7 cellular contexts compared by ENCODE assay signal in genomic region chr1:202968351-202968750, GRCh38. TPM values are rescaled to one million over a fixed set of nuclear protein-coding genes. Genes with fewer than 3 reads are reported as not detected.
A peak's percentile ranks its signal among the peaks of the same experiment; 100 is the strongest.
DNase-seq lines count a peak whose midpoint lies in the region; ATAC-seq, FAIRE-seq and TF ChIP-seq lines count a peak whose summit lies in the region.
"Had no signal": no experiment of that assay in that cellular context is flagged by ENCODE, and none has a peak within 500 bp of the region (broad histone marks: within the 10 kb centered on the region; RNA-seq: fewer than 3 reads in every experiment).

No MANE protein-coding gene starts in this region.

- H3K27ac ChIP-seq in Karpas-422 (ENCODE audit: low read length) (peak overlapping the region; percentile 41; the same call in 1 of the 2 replicates), colonic mucosa (peak overlapping the region; percentile 44), parathyroid adenoma (peak overlapping the region; percentile 36), ovary (no peak overlapping the region)

- DNase-seq in Karpas-422 (no peak), colonic mucosa (no peak), ovary (no peak), HTR-8/SVneo (ENCODE audit: insufficient read length, low spot score) (no peak)
- DNase-seq: activated CD8-positive, alpha-beta memory T cell treated with anti-CD3 and anti-CD28 coated beads, Interleukin-2, amount 50 U/mL, for 48 hours had no signal

- peak overlapping the region; percentile 68; the same call in 1 of the 2 replicates for H3K4me3 ChIP-seq in Karpas-422 (ENCODE audit: low read length)
- H3K4me3 ChIP-seq in colonic mucosa, result no peak overlapping the region
- no peak overlapping the region for H3K4me3 ChIP-seq in parathyroid adenoma (ENCODE audit: low read depth, low read length)
- H3K4me3 ChIP-seq in ovary, result no peak overlapping the region

- H3K36me3 ChIP-seq in Karpas-422 (ENCODE audit: insufficient read depth, low read length), result no peaks in the 10 kb centered on the region
- H3K36me3 ChIP-seq in colonic mucosa, result no peaks in the 10 kb centered on the region
- H3K36me3 ChIP-seq in parathyroid adenoma (ENCODE audit: control insufficient read depth, insufficient read depth, low read length), result no peaks in the 10 kb centered on the region
- no peaks in the 10 kb centered on the region for H3K36me3 ChIP-seq in ovary

- peak overlapping the region; percentile 71 for H3K4me2 ChIP-seq in Karpas-422 (ENCODE audit: low read depth, low read length, poor library complexity, severe bottlenecking)
- no peak overlapping the region for H3K4me2 ChIP-seq in parathyroid adenoma (ENCODE audit: low read length)

- H4K20me1 ChIP-seq in Karpas-422 (ENCODE audit: insufficient read depth, low read depth, low read length), result no peaks in the 10 kb centered on the region

- no peak for TF ChIP-seq EP300 in ovary (IDR thresholded peaks at IDR 0.05)

- H3K4me1 ChIP-seq in Karpas-422 (ENCODE audit: low read length) (peaks cover 33% of the 10 kb centered on the region), colonic mucosa (peaks cover 9% of the 10 kb centered on the region), parathyroid adenoma (peaks cover 9% of the 10 kb centered on the region), ovary (ENCODE audit: insufficient read depth) (peaks cover 5% of the 10 kb centered on the region)

- intact Hi-C loops in colonic mucosa (cut with DNase I), result no loop called here
- intact Hi-C loops in ovary (cut with DNase I), result no loop called here

- no peak for FAIRE-seq in HTR-8/SVneo (lab: Jason Lieb, UNC)

- H3K79me2 ChIP-seq in Karpas-422 (ENCODE audit: low read length), result peaks cover 13% of the 10 kb centered on the region
- H3K79me2 ChIP-seq in parathyroid adenoma, result no peaks in the 10 kb centered on the region

- no peak for TF ChIP-seq CTCF in colonic mucosa (IDR thresholded peaks at IDR 0.05)
- no peak for TF ChIP-seq CTCF in parathyroid adenoma (IDR thresholded peaks at IDR 0.05)
- no peak for TF ChIP-seq CTCF in ovary (IDR thresholded peaks at IDR 0.05)

- H3K9me3 ChIP-seq in Karpas-422 (ENCODE audit: low read length) (no peaks in the 10 kb centered on the region), colonic mucosa (no peaks in the 10 kb centered on the region), parathyroid adenoma (ENCODE audit: control insufficient read depth, low read length) (no peaks in the 10 kb centered on the region), ovary (no peaks in the 10 kb centered on the region)

- WGBS in ovary, 3 donors, result 63 to 75% (median 75%) methylated on average over 3 of the region's 3 CpGs

- no peak for ATAC-seq in HG02588 (IDR thresholded peaks at IDR 0.05; ENCODE audit: unreplicated experiment)

- H2AFZ ChIP-seq in Karpas-422 (ENCODE audit: low read length), result peak overlapping the region; percentile 92
- peak overlapping the region; percentile 93 for H2AFZ ChIP-seq in parathyroid adenoma

- no peak for TF ChIP-seq POLR2A in ovary (IDR thresholded peaks at IDR 0.05)

- H3K27me3 ChIP-seq in Karpas-422 (ENCODE audit: low read length) (no peaks in the 10 kb centered on the region), colonic mucosa (no peaks in the 10 kb centered on the region), parathyroid adenoma (ENCODE audit: control insufficient read depth, insufficient read depth, low read length) (no peaks in the 10 kb centered on the region), ovary (no peaks in the 10 kb centered on the region)

- no peaks in the 10 kb centered on the region for H3K9me2 ChIP-seq in Karpas-422 (replicated peaks; ENCODE audit: insufficient read depth, low read length)

- H3K9ac ChIP-seq in Karpas-422 (ENCODE audit: low read length) (peak overlapping the region; percentile 68), colonic mucosa (ENCODE audit: low read depth in 2 of 2, low read length in 2 of 2) (peak overlapping the region; percentile 15 to 58), parathyroid adenoma (no peak overlapping the region)

RNA-seq across cellular contexts. Expression of gene CYB5R1, which starts 1.3 kb away (rescaled TPM):
- total RNA-seq in Karpas-422 (2014; rRNA removed; shearing (Covaris generic); ENCODE audit: low replicate concordance), result 27.1 and 28.2 TPM in 2 replicates
- total RNA-seq in colonic mucosa, result 10 to 100 TPM; 22.2 to 23.4 TPM
- total RNA-seq in ovary, result 10 to 100 TPM; 39.3 to 61.6 (median 52.5) TPM
- 10 to 100 TPM; 46.8 to 82.5 TPM for polyA plus RNA-seq in ovary

RNA-seq across cellular contexts. Expression of gene ADIPOR1, which starts 10.2 kb away (rescaled TPM):
- total RNA-seq in Karpas-422 (2014; rRNA removed; shearing (Covaris generic); ENCODE audit: low replicate concordance), result 88.2 and 123 TPM in 2 replicates
- total RNA-seq in colonic mucosa (10 to 100 TPM; 82.1 to 82.7 TPM), ovary (10 to 100 TPM; 39.7 to 67.9 (median 49.7) TPM)
- polyA plus RNA-seq in ovary, result 100 to 1,000 TPM in 1 of 2 donors, 10 to 100 TPM in 1; 45.6 to 119 TPM

RNA-seq across cellular contexts. Expression of gene TMEM183A, which starts 38.8 kb away (rescaled TPM):
- 65.3 and 81.0 TPM in 2 replicates for total RNA-seq in Karpas-422 (2014; rRNA removed; shearing (Covaris generic); ENCODE audit: low replicate concordance)
- 100 to 1,000 TPM; 117 to 134 TPM for total RNA-seq in colonic mucosa
- 10 to 100 TPM; 42.0 to 67.4 (median 46.6) TPM for total RNA-seq in ovary
- polyA plus RNA-seq in ovary, result 10 to 100 TPM; 44.0 to 72.4 TPM

RNA-seq across cellular contexts. Expression of gene KLHL12, which starts 41.3 kb away (rescaled TPM):
- total RNA-seq in Karpas-422 (2014; rRNA removed; shearing (Covaris generic); ENCODE audit: low replicate concordance), result 52.4 and 55.8 TPM in 2 replicates
- 10 to 100 TPM; 28.7 to 29.6 TPM for total RNA-seq in colonic mucosa
- 10 to 100 TPM; 11.2 to 29.7 (median 20.1) TPM for total RNA-seq in ovary
- 10 to 100 TPM; 13.5 to 25.4 TPM for polyA plus RNA-seq in ovary

RNA-seq across cellular contexts. Expression of gene PPFIA4, which starts 57.9 kb away (rescaled TPM):
- 0.04 TPM in 1 of 2 replicates, not detected in the other for total RNA-seq in Karpas-422 (2014; rRNA removed; shearing (Covaris generic); ENCODE audit: low replicate concordance)
- 1 to 10 TPM; 1.6 to 7.3 TPM for total RNA-seq in colonic mucosa
- 1 to 10 TPM; 1.0 to 2.6 (median 1.6) TPM for total RNA-seq in ovary
- polyA plus RNA-seq in ovary, result under 1 TPM; 0.35 to 0.53 TPM

Comparison
In these comparisons a context has a peak if more than half of its experiments do, and no peak if none do; other contexts are left out.
1. H3K27ac ChIP-seq: peak in Karpas-422 (single experiment), colonic mucosa (single experiment) and parathyroid adenoma (single experiment); none in ovary (0 of 2).